Comparison of ENCODE assay signal across 2 cellular contexts in genomic region chr11:106061936-106062591, GRCh38.
TF ChIP-seq lines count a peak whose summit lies in the region.

No MANE protein-coding gene starts in this region.

TF ChIP-seq in SK-N-SH, 30 proteins besides CTCF, POLR2A, EP300 and RAD21:
- TF ChIP-seq REST (IDR thresholded peaks at IDR 0.05; ENCODE audit: low read depth, low read length) = no peak
- TF ChIP-seq SMC3 (IDR thresholded peaks at IDR 0.05; ENCODE audit: low read depth, low read length) = no peak
- TF ChIP-seq PBX3 (IDR thresholded peaks at IDR 0.05) = no peak
- no peak for TF ChIP-seq CHD2 (IDR thresholded peaks at IDR 0.05; ENCODE audit: low read length, partially characterized antibody)

TF ChIP-seq in WTC11, 78 proteins besides CTCF, POLR2A, EP300 and RAD21 (continued from another document):
- TF ChIP-seq FOXP4 (CRISPR knock-in tag; IDR thresholded peaks at IDR 0.05) (no peak), GABPB1 (CRISPR knock-in tag; IDR thresholded peaks at IDR 0.05) (no peak), ATF1 (CRISPR knock-in tag; IDR thresholded peaks at IDR 0.05) (no peak), ATF3 (CRISPR knock-in tag; conservative IDR thresholded peaks at IDR 0.05) (no peak), ZNF532 (CRISPR knock-in tag; IDR thresholded peaks at IDR 0.05; ENCODE audit: borderline replicate concordance) (no peak), ZNF121 (CRISPR knock-in tag; IDR thresholded peaks at IDR 0.05) (no peak), MAX (CRISPR knock-in tag; IDR thresholded peaks at IDR 0.05) (no peak), FOXJ3 (CRISPR knock-in tag; IDR thresholded peaks at IDR 0.05; ENCODE audit: borderline replicate concordance) (no peak), NFYB (CRISPR knock-in tag; conservative IDR thresholded peaks at IDR 0.05; ENCODE audit: low read depth) (no peak), ZSCAN18 (CRISPR knock-in tag; IDR thresholded peaks at IDR 0.05) (no peak)
